8 cellular contexts compared by ENCODE assay signal in the genomic region with DNA sequence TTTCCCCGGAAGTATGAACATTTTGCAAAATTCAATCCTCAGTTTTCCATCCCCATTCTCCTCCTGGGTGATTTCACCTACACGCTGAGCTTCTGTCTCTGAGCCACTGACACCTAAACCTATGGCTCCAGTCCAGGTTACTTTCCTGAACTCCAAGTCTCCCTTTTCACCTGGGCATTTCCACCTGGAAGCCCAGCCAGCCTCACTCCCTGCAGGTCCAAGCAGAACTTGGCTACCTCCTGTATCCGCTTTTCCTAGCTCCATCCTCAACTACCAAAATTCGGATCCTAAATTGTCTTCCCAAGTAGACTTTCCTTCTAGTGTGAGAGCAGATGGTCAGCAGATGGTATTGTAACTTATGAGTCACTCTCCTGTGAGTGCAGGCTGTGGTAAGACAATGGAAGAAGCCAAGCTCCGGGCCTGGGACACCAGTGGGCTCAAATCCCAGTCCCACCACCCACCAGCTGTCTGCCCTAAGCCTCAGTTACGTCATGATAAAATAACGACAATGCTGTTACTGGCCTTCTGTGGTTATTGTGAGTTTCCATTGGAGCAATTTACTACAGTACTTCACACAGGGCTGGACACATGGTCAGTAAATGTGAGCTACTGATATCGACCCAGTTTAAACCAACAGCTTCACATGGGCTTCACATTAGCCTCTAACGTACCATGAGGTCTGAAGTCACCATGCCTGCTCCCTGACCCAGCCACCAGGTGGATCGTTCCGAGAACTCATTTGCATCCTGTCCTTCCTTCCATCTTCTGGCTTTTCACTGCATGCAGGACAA. TPM values are rescaled to one million over a fixed set of nuclear protein-coding genes. Genes with fewer than 3 reads are reported as not detected.
DNase-seq lines count a peak whose midpoint lies in the region; ATAC-seq and TF ChIP-seq lines count a peak whose summit lies in the region.

No MANE protein-coding gene starts in this region.

- H4K20me1 ChIP-seq in fibroblast of lung (ENCODE audit: control insufficient read depth, extremely low read depth, insufficient read depth, low read length) = no peaks in the 10 kb centered on the region

- H3K4me2 ChIP-seq in fibroblast of lung (ENCODE audit: extremely low read depth, insufficient read depth, low read length) = peak overlapping the region; percentile 38

- 79 to 80% methylated on average over 11 of the region's 11 CpGs for WGBS in sigmoid colon, 2 donors

- H3K9ac ChIP-seq in fibroblast of lung (ENCODE audit: insufficient read depth, low read length) = no peak overlapping the region

- no peak for TF ChIP-seq POLR2A in sigmoid colon (IDR thresholded peaks at IDR 0.05)

- H3K4me3 ChIP-seq in fibroblast of lung (replicated peaks in 1 of 4; ENCODE audit: control extremely low read depth in 1 of 4, insufficient read depth in 1 of 4, low read depth in 3 of 4, low read length in 4 of 4) (no peak overlapping the region), sigmoid colon (no peak overlapping the region)

- peak; percentile 97 for DNase-seq in H4 (ENCODE audit: low spot score)
- peak; percentile 46 for DNase-seq in RPMI8226
- DNase-seq in fibroblast of lung (ENCODE audit: low read depth in 2 of 2) = peak; percentile 100
- peak; percentile 91 for DNase-seq in sigmoid colon
- DNase-seq in putamen (ENCODE audit: low spot score) = no peak

- no peaks in the 10 kb centered on the region for H3K36me3 ChIP-seq in fibroblast of lung (ENCODE audit: control insufficient read depth, insufficient read depth, low read length)
- H3K36me3 ChIP-seq in sigmoid colon = no peaks in the 10 kb centered on the region

- ATAC-seq in GM18907 (IDR thresholded peaks at IDR 0.05; ENCODE audit: unreplicated experiment) (no peak), HG03039 (IDR thresholded peaks at IDR 0.05; ENCODE audit: unreplicated experiment) (no peak), GM21367 (IDR thresholded peaks at IDR 0.05; ENCODE audit: unreplicated experiment) (no peak)

- H3K27me3 ChIP-seq in fibroblast of lung (ENCODE audit: control insufficient read depth, insufficient read depth, low read length) (no peaks in the 10 kb centered on the region), sigmoid colon (no peaks in the 10 kb centered on the region)

- intact Hi-C loops in sigmoid colon (cut with DNase I) = no loop called here

- H3K27ac ChIP-seq in fibroblast of lung (ENCODE audit: insufficient read depth, low read length) = peak overlapping the region; percentile 69
- H3K27ac ChIP-seq in sigmoid colon = peak overlapping the region in 2 of 4 donors; percentile 33 to 64

- TF ChIP-seq CTCF in fibroblast of lung (conservative IDR thresholded peaks at IDR 0.05 in 1 of 2, IDR thresholded peaks at IDR 0.05 in 1 of 2; ENCODE audit: low read depth in 1 of 2, low read length in 2 of 2) (peak in 1 of 2 donors; percentile 11), sigmoid colon (IDR thresholded peaks at IDR 0.05) (no peak)

- peaks cover 16% of the 10 kb centered on the region for H3K4me1 ChIP-seq in fibroblast of lung (ENCODE audit: control insufficient read depth, extremely low read depth, insufficient read depth, low read length)
- no peaks in the 10 kb centered on the region for H3K4me1 ChIP-seq in sigmoid colon

- TF ChIP-seq EP300 in sigmoid colon (IDR thresholded peaks at IDR 0.05) = no peak

- no peaks in the 10 kb centered on the region for H3K79me2 ChIP-seq in fibroblast of lung (ENCODE audit: control insufficient read depth, insufficient read depth, low read length)

- H2AFZ ChIP-seq in fibroblast of lung (ENCODE audit: low read length) = no peak overlapping the region

- H3K9me3 ChIP-seq in fibroblast of lung (ENCODE audit: control insufficient read depth, insufficient read depth, low read depth, low read length) = no peaks in the 10 kb centered on the region
- no peaks in the 10 kb centered on the region for H3K9me3 ChIP-seq in sigmoid colon

RNA-seq across cellular contexts. Expression of a gene that starts 33.3 kb away (rescaled TPM):
- total RNA-seq in H4 (2014; rRNA removed; shearing (Covaris generic)) = 0.06 and 0.85 TPM in 2 replicates
- total RNA-seq in fibroblast of lung = 0.26 and 0.50 TPM in 2 replicates
- polyA plus RNA-seq in fibroblast of lung = 0.08 and 0.12 TPM in 2 replicates
- 0.06 and 0.10 TPM in 2 replicates for polyA plus RNA-seq in fibroblast of lung (2012)
- polyA minus RNA-seq in fibroblast of lung (ENCODE audit: low replicate concordance) = 0.15 TPM in 1 of 2 replicates, not detected in the other
- 10 to 100 TPM; 36.0 to 60.9 (median 44.3) TPM for total RNA-seq in sigmoid colon
- 10 to 100 TPM in 1 of 3 donors, 1 to 10 TPM in 2; 3.6 to 39.0 (median 4.9) TPM for polyA plus RNA-seq in sigmoid colon

Comparison
In these comparisons a context has a peak if more than half of its experiments do, and no peak if none do; other contexts are left out.
1. RNA of a gene that starts 33.3 kb away (total RNA-seq): 36.0 to 60.9 TPM in sigmoid colon; 0.06 to 0.85 TPM in H4 and 0.26 to 0.50 TPM in fibroblast of lung; every median in the first group is over 10 times any median in the second.